36 cellular contexts compared by ENCODE assay signal in the genomic region with DNA sequence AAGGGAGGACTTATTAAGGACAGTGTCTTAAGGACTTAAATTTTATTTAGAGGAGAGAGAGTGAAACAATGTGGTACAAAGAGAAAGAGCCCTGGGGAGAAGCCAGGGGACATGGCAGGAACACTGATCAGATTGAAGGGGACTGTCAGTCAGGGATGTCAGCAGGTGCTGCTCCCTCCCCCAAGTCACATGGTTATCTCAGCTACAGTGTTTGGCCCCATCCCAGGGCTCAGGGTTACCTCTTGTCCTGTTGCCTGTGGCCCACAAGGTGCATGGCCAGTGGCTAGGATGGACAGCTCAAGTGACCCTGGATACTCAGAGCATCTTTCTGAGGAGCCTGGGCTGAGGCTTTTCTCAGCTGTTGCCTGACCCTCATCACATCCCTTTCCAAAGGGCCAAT.
"Had no signal": no experiment of that assay in that cellular context is flagged by ENCODE, and none has a peak within 500 bp of the region (broad histone marks: within the 10 kb centered on the region; RNA-seq: fewer than 3 reads in every experiment).

No MANE protein-coding gene starts in this region.

- H3K36me3 ChIP-seq: adrenal gland, brain microvascular endothelial cell, breast epithelium had no signal

- H3K4me1 Mint-ChIP-seq: activated CD4-positive, alpha-beta memory T cell treated with anti-CD3 and anti-CD28 coated beads, Interleukin-2, amount 10 ng/mL, durations not matched to agents 7 days and 5 days; activated CD4-positive, alpha-beta T cell treated with anti-CD3 and anti-CD28 coated beads for 36 hours; activated CD4-positive, alpha-beta T cell treated with anti-CD3 and anti-CD28 coated beads, Interleukin-2, amount 10 ng/mL, durations not matched to agents 7 days and 5 days; activated CD8-positive, alpha-beta memory T cell treated with anti-CD3 and anti-CD28 coated beads, Interleukin-2, amount 10 ng/mL, durations not matched to agents 7 days and 5 days; activated naive CD8-positive, alpha-beta T cell treated with anti-CD3 and anti-CD28 coated beads for 36 hours had no signal

- DNase-seq: activated CD4-positive, alpha-beta memory T cell treated with anti-CD3 and anti-CD28 coated beads, Interleukin-2, amount 10 ng/mL, durations not matched to agents 7 days and 5 days; activated CD4-positive, alpha-beta T cell treated with anti-CD3 and anti-CD28 coated beads for 1 hour; activated CD4-positive, alpha-beta T cell treated with anti-CD3 and anti-CD28 coated beads for 36 hours; activated CD4-positive, alpha-beta T cell treated with anti-CD3 and anti-CD28 coated beads for 48 hours; activated CD4-positive, alpha-beta T cell treated with anti-CD3 and anti-CD28 coated beads, Interleukin-2, amount 10 ng/mL, durations not matched to agents 7 days and 5 days; activated CD4-positive, alpha-beta T cell treated with anti-CD3 and anti-CD28 coated beads, Interleukin-2, amount 50 U/mL, for 48 hours; activated CD4-positive, CD25-positive, alpha-beta regulatory T cell; activated CD8-positive, alpha-beta memory T cell treated with anti-CD3 and anti-CD28 coated beads for 24 hours; activated CD8-positive, alpha-beta memory T cell treated with anti-CD3 and anti-CD28 coated beads, Interleukin-2, amount 10 ng/mL, durations not matched to agents 7 days and 5 days; activated CD8-positive, alpha-beta memory T cell treated with anti-CD3 and anti-CD28 coated beads, Interleukin-2, amount 50 U/mL, for 48 hours; activated CD8-positive, alpha-beta T cell treated with anti-CD3 and anti-CD28 coated beads, Interleukin-2, amount 10 ng/mL, durations not matched to agents 7 days and 5 days; activated effector memory CD4-positive, alpha-beta T cell treated with Interleukin-2 at 50 U/mL for 16 hours; activated gamma-delta T cell; activated naive CD4-positive, alpha-beta T cell treated with anti-CD3 and anti-CD28 coated beads for 36 hours; activated naive CD4-positive, alpha-beta T cell treated with anti-CD3 and anti-CD28 coated beads, Interleukin-2, amount 50 U/mL, for 16 hours; activated naive CD8-positive, alpha-beta T cell treated with anti-CD3 and anti-CD28 coated beads for 36 hours; activated T-cell treated with anti-CD3 and anti-CD28 coated beads, Interleukin-2, amount 50 U/mL, for 24 hours; activated T-cell treated with anti-CD3 and anti-CD28 coated beads, Interleukin-2, amount 50 U/mL, for 48 hours; adrenal gland; amniotic stem cell; aorta; body of pancreas; brain microvascular endothelial cell; central memory CD4-positive, alpha-beta T cell; T-helper 1 cell; T-helper 2 cell; T-helper 9 cell had no signal

- H3K9me3 ChIP-seq: adrenal gland, body of pancreas had no signal

- H3K4me1 ChIP-seq: adrenal gland, body of pancreas, breast epithelium had no signal

- H3K36me3 Mint-ChIP-seq: activated CD8-positive, alpha-beta memory T cell treated with anti-CD3 and anti-CD28 coated beads, Interleukin-2, amount 10 ng/mL, durations not matched to agents 7 days and 5 days; activated naive CD8-positive, alpha-beta T cell treated with anti-CD3 and anti-CD28 coated beads for 36 hours had no signal

- H3K4me3 ChIP-seq: adrenal gland, body of pancreas, breast epithelium had no signal

- H3K4me3 Mint-ChIP-seq: activated CD4-positive, alpha-beta memory T cell treated with anti-CD3 and anti-CD28 coated beads, Interleukin-2, amount 10 ng/mL, durations not matched to agents 7 days and 5 days; activated CD4-positive, alpha-beta T cell treated with anti-CD3 and anti-CD28 coated beads for 36 hours; activated CD4-positive, alpha-beta T cell treated with anti-CD3 and anti-CD28 coated beads, Interleukin-2, amount 10 ng/mL, durations not matched to agents 7 days and 5 days; activated CD8-positive, alpha-beta memory T cell treated with anti-CD3 and anti-CD28 coated beads, Interleukin-2, amount 10 ng/mL, durations not matched to agents 7 days and 5 days; activated CD8-positive, alpha-beta T cell treated with anti-CD3 and anti-CD28 coated beads, Interleukin-2, amount 10 ng/mL, durations not matched to agents 7 days and 5 days; activated naive CD4-positive, alpha-beta T cell treated with anti-CD3 and anti-CD28 coated beads for 36 hours; activated naive CD8-positive, alpha-beta T cell treated with anti-CD3 and anti-CD28 coated beads for 36 hours; activated T-cell treated with anti-CD3 and anti-CD28 coated beads, Interleukin-2, amount 50 U/mL, for 24 hours; T-helper 1 cell treated with Interleukin-12 subunit alpha and Interleukin-12 subunit beta and Interleukin-4 antibody, amounts not matched to agents 30 μg/mL and 1 μg/mL, for 36 hours; T-helper 2 cell treated with Interferon-gamma antibody and Interleukin-4, amounts not matched to agents 5 μg/mL and 100 μg/mL, for 36 hours had no signal

- H3K27me3 ChIP-seq: adrenal gland, body of pancreas, brain microvascular endothelial cell, breast epithelium had no signal

- ATAC-seq: activated CD4-positive, alpha-beta T cell treated with anti-CD3 and anti-CD28 coated beads for 36 hours; activated CD4-positive, CD25-positive, alpha-beta regulatory T cell treated with anti-CD3 and anti-CD28 coated beads, Interleukin-2, amount 50 U/mL, for 24 hours; activated CD8-positive, alpha-beta memory T cell treated with anti-CD3 and anti-CD28 coated beads, Interleukin-2, amount 10 ng/mL, durations not matched to agents 7 days and 5 days; activated CD8-positive, alpha-beta T cell treated with anti-CD3 and anti-CD28 coated beads, Interleukin-2, amount 10 ng/mL, durations not matched to agents 7 days and 5 days; activated naive CD4-positive, alpha-beta T cell treated with anti-CD3 and anti-CD28 coated beads, Interleukin-2, amount 50 U/mL, for 72 hours; body of pancreas had no signal

- H3K27ac ChIP-seq: adrenal gland, body of pancreas, brain microvascular endothelial cell, breast epithelium, VCaP had no signal

- H3K27ac Mint-ChIP-seq: activated CD4-positive, alpha-beta memory T cell treated with anti-CD3 and anti-CD28 coated beads, Interleukin-2, amount 10 ng/mL, durations not matched to agents 7 days and 5 days; activated CD4-positive, alpha-beta T cell treated with anti-CD3 and anti-CD28 coated beads for 36 hours; activated CD4-positive, alpha-beta T cell treated with anti-CD3 and anti-CD28 coated beads, Interleukin-2, amount 10 ng/mL, durations not matched to agents 7 days and 5 days; activated CD8-positive, alpha-beta memory T cell treated with anti-CD3 and anti-CD28 coated beads, Interleukin-2, amount 10 ng/mL, durations not matched to agents 7 days and 5 days; activated CD8-positive, alpha-beta T cell treated with anti-CD3 and anti-CD28 coated beads, Interleukin-2, amount 10 ng/mL, durations not matched to agents 7 days and 5 days; activated naive CD4-positive, alpha-beta T cell treated with anti-CD3 and anti-CD28 coated beads for 36 hours; activated naive CD4-positive, alpha-beta T cell treated with anti-CD3 and anti-CD28 coated beads, Interleukin-2, amount 50 U/mL, for 72 hours; activated naive CD8-positive, alpha-beta T cell treated with anti-CD3 and anti-CD28 coated beads for 36 hours; activated T-cell treated with anti-CD3 and anti-CD28 coated beads, Interleukin-2, amount 50 U/mL, for 24 hours; activated T-helper 2 cell treated with anti-CD3 and anti-CD28 coated beads, Interferon-gamma antibody, Interleukin-2, Interleukin-4, amounts not matched to agents 10 μg/mL and 5 μg/mL and 100 μg/mL, durations not matched to agents 14 hours and 24 hours and 36 hours; T-helper 1 cell treated with Interleukin-12 subunit alpha and Interleukin-12 subunit beta and Interleukin-4 antibody, amounts not matched to agents 30 μg/mL and 1 μg/mL, for 36 hours; T-helper 2 cell treated with Interferon-gamma antibody and Interleukin-4, amounts not matched to agents 5 μg/mL and 100 μg/mL, for 36 hours had no signal

- H3K27me3 Mint-ChIP-seq: activated CD4-positive, alpha-beta memory T cell treated with anti-CD3 and anti-CD28 coated beads, Interleukin-2, amount 10 ng/mL, durations not matched to agents 7 days and 5 days; activated CD4-positive, alpha-beta T cell treated with anti-CD3 and anti-CD28 coated beads, Interleukin-2, amount 10 ng/mL, durations not matched to agents 7 days and 5 days; activated CD8-positive, alpha-beta memory T cell treated with anti-CD3 and anti-CD28 coated beads, Interleukin-2, amount 10 ng/mL, durations not matched to agents 7 days and 5 days; activated naive CD8-positive, alpha-beta T cell treated with anti-CD3 and anti-CD28 coated beads for 36 hours had no signal

- FAIRE-seq: astrocyte, TTC549 had no signal
